ENCODE assay signal across 11 cellular contexts in the genomic region with DNA sequence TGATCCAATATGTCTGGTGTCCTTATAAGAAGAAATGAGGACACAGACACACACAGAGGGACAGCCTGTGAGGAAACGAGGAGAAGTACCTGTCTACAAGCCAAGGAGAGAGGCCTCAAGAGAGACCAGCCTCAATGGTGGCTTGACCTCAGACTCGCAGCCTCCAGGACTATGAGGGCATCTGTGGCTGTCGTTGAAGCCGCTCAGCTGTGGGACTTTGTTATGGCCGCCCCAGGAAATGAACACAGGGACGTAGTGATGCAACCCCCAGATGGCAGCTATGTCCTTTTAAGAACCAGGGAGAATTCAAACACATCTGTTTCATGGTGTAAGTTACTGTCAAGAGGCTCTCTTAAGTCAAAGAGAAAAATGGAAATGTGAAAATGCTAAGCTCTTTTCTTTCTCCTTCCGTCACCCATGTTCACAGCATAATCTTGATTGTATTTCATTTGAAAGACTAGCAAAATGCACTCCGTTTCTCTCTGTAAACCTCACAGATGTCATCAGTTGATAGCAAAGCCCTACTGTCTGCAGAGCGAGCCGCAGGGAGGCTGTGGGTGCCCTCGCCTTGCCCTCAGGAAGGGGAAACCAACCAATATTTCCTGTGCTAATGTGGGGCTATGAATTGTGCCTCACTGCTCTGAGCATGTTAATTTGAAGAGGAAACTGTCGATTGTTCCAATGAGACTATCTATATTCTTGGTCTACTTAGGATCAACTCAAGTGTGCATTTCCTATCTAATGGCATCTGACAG. TPM values are rescaled to one million over a fixed set of nuclear protein-coding genes. Genes with fewer than 3 reads are reported as not detected.
A peak's percentile ranks its signal among the peaks of the same experiment; 100 is the strongest.
DNase-seq lines count a peak whose midpoint lies in the region; ATAC-seq, FAIRE-seq and TF ChIP-seq lines count a peak whose summit lies in the region.
"Had no signal": no experiment of that assay in that cellular context is flagged by ENCODE, and none has a peak within 500 bp of the region (broad histone marks: within the 10 kb centered on the region; RNA-seq: fewer than 3 reads in every experiment).

No MANE protein-coding gene starts in this region.

- H3K9ac ChIP-seq in DND-41 (ENCODE audit: low read depth, low read length): peak overlapping the region; percentile 61

- H3K9me3 ChIP-seq in DND-41 (ENCODE audit: insufficient read depth, low read length, severe bottlenecking) (peaks cover under 1% of the 10 kb centered on the region), KOPT-K1 (ENCODE audit: insufficient read depth, low read length, poor library complexity, severe bottlenecking) (no peaks in the 10 kb centered on the region), OCI-LY7 (ENCODE audit: low read length) (no peaks in the 10 kb centered on the region)
- H3K9me3 ChIP-seq: SJSA1 had no signal

- H3K79me2 ChIP-seq in DND-41 (ENCODE audit: insufficient read depth, low read length) (peaks cover 25% of the 10 kb centered on the region), OCI-LY7 (ENCODE audit: insufficient read depth, low read depth, low read length) (no peaks in the 10 kb centered on the region), GM23338 (replicated peaks; ENCODE audit: insufficient read depth) (no peaks in the 10 kb centered on the region)

- no peak for TF ChIP-seq POLR2A in H54 (IDR thresholded peaks at IDR 0.05; ENCODE audit: low read depth, low read length)

- CTCF ChIA-PET in OCI-LY7 (lab: Charles Lee; ENCODE audit: unreplicated experiment): no interaction called here

- POLR2A ChIA-PET in OCI-LY7 (lab: Charles Lee): interaction anchor here (1.3 kb wide), 1 partner anchor 58 kb away, joined by 3 read pairs; no protein-coding TSS in a partner anchor

- DNase-seq in DND-41 (peak; percentile 91), memory B cell (ENCODE audit: low spot score in 2 of 2) (no peak), OCI-LY7 (ENCODE audit: low spot score) (no peak), GM23338 (ENCODE audit: low spot score) (no peak), H54 (ENCODE audit: insufficient read length, low spot score) (no peak)
- DNase-seq in activated CD8-positive, alpha-beta memory T cell treated with anti-CD3 and anti-CD28 coated beads, Interleukin-2, amount 50 U/mL, for 1 hour (ENCODE audit: extremely low read depth): peak; percentile 60
- DNase-seq: substantia nigra had no signal

- no peaks in the 10 kb centered on the region for H3K36me3 Mint-ChIP-seq in memory B cell
- H3K36me3 Mint-ChIP-seq in GM23338 (ENCODE audit: low read depth): no peaks in the 10 kb centered on the region

- H3K9me3 Mint-ChIP-seq in memory B cell (peaks cover 10% of the 10 kb centered on the region), GM23338 (peaks cover 6% of the 10 kb centered on the region; the same call in 1 of the 3 replicates)

- peaks cover 71% of the 10 kb centered on the region for H3K4me1 ChIP-seq in DND-41 (ENCODE audit: insufficient read depth, low read length)
- H3K4me1 ChIP-seq in OCI-LY7 (ENCODE audit: insufficient read depth, low read length, poor library complexity, severe bottlenecking): no peaks in the 10 kb centered on the region
- H3K4me1 ChIP-seq in GM23338 (ENCODE audit: insufficient read depth): no peaks in the 10 kb centered on the region
- H3K4me1 ChIP-seq: SJSA1 had no signal

- H3K4me2 ChIP-seq in DND-41 (ENCODE audit: insufficient read depth, low read length) (peak overlapping the region; percentile 61), OCI-LY7 (ENCODE audit: low read length) (no peak overlapping the region), GM23338 (no peak overlapping the region)

- H2AFZ ChIP-seq in DND-41 (ENCODE audit: low read depth, low read length): 0 out of 2 replicates have a peak overlapping the region, but pooled peaks have one; percentile 32
- H2AFZ ChIP-seq in OCI-LY7 (ENCODE audit: low read length): no peak overlapping the region
- no peak overlapping the region for H2AFZ ChIP-seq in GM23338

- peaks cover 13% of the 10 kb centered on the region for H3K4me1 Mint-ChIP-seq in memory B cell
- no peaks in the 10 kb centered on the region for H3K4me1 Mint-ChIP-seq in GM23338

- H3K4me3 Mint-ChIP-seq in memory B cell (no peak overlapping the region), GM23338 (no peak overlapping the region)

- no peaks in the 10 kb centered on the region for H4K20me1 ChIP-seq in DND-41 (ENCODE audit: insufficient read depth, low read length)
- no peaks in the 10 kb centered on the region for H4K20me1 ChIP-seq in OCI-LY7 (ENCODE audit: insufficient read depth, low read length)
- H4K20me1 ChIP-seq in GM23338 (replicated peaks; ENCODE audit: insufficient read depth): no peaks in the 10 kb centered on the region

- no TSS peak for BruUV-seq in OCI-LY7 (replicated peaks; lab: Mats Ljungman, UMichigan)

- H3K27ac ChIP-seq in DND-41 (ENCODE audit: low read length): peak overlapping the region; percentile 94
- peak overlapping the region; percentile 99 for H3K27ac ChIP-seq in KOPT-K1 (ENCODE audit: low read depth, low read length, poor library complexity, severe bottlenecking)
- H3K27ac ChIP-seq in OCI-LY7 (ENCODE audit: low read depth, low read length, poor library complexity, severe bottlenecking): no peak overlapping the region
- H3K27ac ChIP-seq in GM23338 (ENCODE audit: low read depth): no peak overlapping the region
- H3K27ac ChIP-seq: SJSA1 had no signal

- FAIRE-seq in H54 (lab: Jason Lieb, UNC): no peak

- no peaks in the 10 kb centered on the region for H3K9me2 ChIP-seq in OCI-LY7 (ENCODE audit: insufficient read depth, low read length)
- H3K9me2 ChIP-seq in GM23338 (ENCODE audit: insufficient read depth): no peaks in the 10 kb centered on the region

- peaks cover 20% of the 10 kb centered on the region for H3K27me3 Mint-ChIP-seq in memory B cell
- peaks cover 4% of the 10 kb centered on the region for H3K27me3 Mint-ChIP-seq in GM23338 (ENCODE audit: insufficient read depth, low read depth, poor library complexity)

- ATAC-seq in DND-41 (ENCODE audit: insufficient read depth, low read depth) (peak; percentile 80), memory B cell (ENCODE audit: low read depth) (peak; percentile 91), GM23338 (no peak), GM19351 (IDR thresholded peaks at IDR 0.05; ENCODE audit: unreplicated experiment) (no peak)

- no peaks in the 10 kb centered on the region for H3K27me3 ChIP-seq in DND-41 (ENCODE audit: insufficient read depth, low read length, poor library complexity)
- no peaks in the 10 kb centered on the region for H3K27me3 ChIP-seq in GM23338 (ENCODE audit: insufficient read depth)
- H3K27me3 ChIP-seq: SJSA1 had no signal

- H3K4me3 ChIP-seq in DND-41 (ENCODE audit: low read depth in 1 of 2, low read length in 2 of 2) (peak overlapping the region in 1 of 2 experiments; percentile 48; a peak in 2 of 4 replicates), OCI-LY7 (ENCODE audit: low read depth, low read length, poor library complexity, severe bottlenecking) (no peak overlapping the region), GM23338 (no peak overlapping the region)
- H3K4me3 ChIP-seq: SJSA1 had no signal

- TF ChIP-seq CTCF in DND-41 (IDR thresholded peaks at IDR 0.05; ENCODE audit: borderline replicate concordance, extremely low read depth, low read length, poor library complexity, severe bottlenecking): peak; percentile 31
- TF ChIP-seq CTCF in OCI-LY7 (conservative IDR thresholded peaks at IDR 0.05; ENCODE audit: low read length): no peak
- no peak for TF ChIP-seq CTCF in GM23338 (conservative IDR thresholded peaks at IDR 0.05; ENCODE audit: low read depth in 2 of 2)

- H3K36me3 ChIP-seq in DND-41 (ENCODE audit: insufficient read depth, low read length) (peaks cover 78% of the 10 kb centered on the region), KOPT-K1 (ENCODE audit: insufficient read depth, low read length) (peaks cover 86% of the 10 kb centered on the region), OCI-LY7 (ENCODE audit: insufficient read depth, low read length) (no peaks in the 10 kb centered on the region), GM23338 (ENCODE audit: insufficient read depth) (no peaks in the 10 kb centered on the region)
- H3K36me3 ChIP-seq: SJSA1 had no signal

- H3F3A ChIP-seq in GM23338 (replicated peaks; ENCODE audit: low read depth): no peaks in the 10 kb centered on the region

- H3K27ac Mint-ChIP-seq in memory B cell: no peak overlapping the region
- H3K27ac Mint-ChIP-seq in GM23338: no peak overlapping the region

- intact Hi-C loops in OCI-LY7 (cut with micrococcal nuclease; ENCODE audit: unreplicated experiment): no loop called here

RNA-seq across cellular contexts. Expression of gene UBASH3A, which starts 21.3 kb away (rescaled TPM):
- not detected in 2 replicates for total RNA-seq in OCI-LY7 (2014; rRNA removed; shearing (Covaris generic))
- not detected in 2 replicates for total RNA-seq in OCI-LY7 (2022)
- total RNA-seq in GM23338 (2014; rRNA removed; shearing (Covaris generic)): not detected in 2 replicates
- not detected in 2 replicates for polyA plus RNA-seq in GM23338 (2016; fragmentation: Nextera tagmentation; extraction: Ambion mirVana)
- total RNA-seq: SJSA1 had no signal

RNA-seq across cellular contexts. Expression of gene TMPRSS3, which starts 29.2 kb away (rescaled TPM):
- not detected in 2 replicates for total RNA-seq in OCI-LY7 (2014; rRNA removed; shearing (Covaris generic))
- not detected in 2 replicates for total RNA-seq in OCI-LY7 (2022)
- total RNA-seq in GM23338 (2014; rRNA removed; shearing (Covaris generic)): 0.17 TPM in 1 of 2 replicates, not detected in the other
- polyA plus RNA-seq in GM23338 (2016; fragmentation: Nextera tagmentation; extraction: Ambion mirVana): not detected in 2 replicates

RNA-seq across cellular contexts. Expression of gene TFF1, which starts 58.7 kb away (rescaled TPM):
- not detected in 2 replicates for total RNA-seq in OCI-LY7 (2014; rRNA removed; shearing (Covaris generic))
- not detected in 2 replicates for total RNA-seq in OCI-LY7 (2022)
- total RNA-seq in GM23338 (2014; rRNA removed; shearing (Covaris generic)): not detected in 2 replicates
- not detected in 2 replicates for polyA plus RNA-seq in GM23338 (2016; fragmentation: Nextera tagmentation; extraction: Ambion mirVana)
- total RNA-seq: mononuclear cell, SJSA1 had no signal

Comparison
In these comparisons a context has a peak if more than half of its experiments do, and no peak if none do; other contexts are left out.
1. ATAC-seq: peak in DND-41 (single experiment) and memory B cell (single experiment); none in GM23338 (single experiment) and GM19351 (single experiment).
2. DNase-seq: peak in DND-41 (single experiment) and activated CD8-positive, alpha-beta memory T cell treated with anti-CD3 and anti-CD28 coated beads, Interleukin-2, amount 50 U/mL, for 1 hour (single experiment); none in memory B cell (0 of 2), OCI-LY7 (single experiment), GM23338 (single experiment) and H54 (single experiment).
3. H3K27ac ChIP-seq: peak in DND-41 (single experiment) and KOPT-K1 (single experiment); none in OCI-LY7 (single experiment) and GM23338 (single experiment).